In the genomic region with DNA sequence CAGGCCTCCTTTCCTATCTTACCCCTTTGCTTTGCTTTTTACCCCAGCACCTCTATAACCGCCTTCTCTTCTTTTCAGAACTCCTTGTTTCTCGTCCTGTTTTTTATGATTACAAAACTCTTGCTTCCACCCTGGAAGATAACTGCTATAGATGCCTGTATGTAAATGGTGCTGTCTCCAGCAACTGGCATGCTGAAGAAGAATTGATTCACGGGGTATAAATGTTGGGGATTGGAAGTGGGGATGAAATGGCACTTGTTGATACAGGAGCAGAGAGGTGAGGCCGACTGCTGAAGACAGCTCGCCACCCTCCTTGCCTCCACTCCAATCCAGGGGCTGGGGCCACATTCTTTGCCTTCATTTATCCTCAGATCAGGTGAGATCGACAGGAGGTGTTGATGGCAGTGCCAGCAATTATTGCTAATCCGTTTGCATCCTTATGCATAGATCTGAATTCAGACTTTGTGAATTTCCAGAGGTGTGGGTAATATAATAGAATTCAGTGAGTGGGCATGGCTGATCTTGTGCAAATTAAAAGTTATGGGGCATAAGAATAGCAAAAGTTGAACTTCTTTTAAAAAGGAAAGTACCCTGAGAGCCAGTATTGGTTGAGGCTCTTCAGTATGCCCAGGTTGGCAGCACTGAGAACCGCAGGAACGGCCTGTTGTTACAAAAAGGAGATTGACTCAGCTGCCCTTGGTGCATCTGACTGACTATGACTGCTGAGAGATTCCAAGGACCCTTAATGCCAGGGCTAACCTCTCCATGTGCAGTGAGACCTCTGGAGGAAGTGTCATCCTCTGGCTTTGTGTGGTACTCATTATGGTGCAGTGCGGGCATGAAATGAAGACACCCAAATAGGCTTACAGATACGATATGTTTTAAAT, we compare ENCODE assay signal across 8 cellular contexts. TPM values are rescaled to one million over a fixed set of nuclear protein-coding genes. Genes with fewer than 3 reads are reported as not detected.
DNase-seq lines count a peak whose midpoint lies in the region; TF ChIP-seq lines count a peak whose summit lies in the region.

No MANE protein-coding gene starts in this region.

- H3K4me2 ChIP-seq in trophoblast cell (ENCODE audit: low read length), result peak overlapping the region; percentile 42

- H3K9ac ChIP-seq in HUES6 (ENCODE audit: low read length) (peak overlapping the region; percentile 96), trophoblast cell (ENCODE audit: low read length) (no peak overlapping the region)

- H3K79me1 ChIP-seq in trophoblast cell (ENCODE audit: low read length), result peaks cover 12% of the 10 kb centered on the region

- no CpG with 5 or more reads among the region's 11 CpGs for WGBS in trophoblast cell (ENCODE audit: extremely low coverage, insufficient coverage, insufficient read length)

- peaks cover 5 to 22% (median 17%) of the 10 kb centered on the region in 7 donors for H3K9me3 Mint-ChIP-seq in CD14-positive monocyte

- H4K12ac ChIP-seq in trophoblast cell (ENCODE audit: low read depth, low read length), result no peak overlapping the region

- H2BK12ac ChIP-seq in trophoblast cell (ENCODE audit: low read length), result peak overlapping the region; percentile 36

- no peak overlapping the region for H4K8ac ChIP-seq in trophoblast cell (ENCODE audit: low read depth, low read length)

- H3K36me3 ChIP-seq in HUES6 (ENCODE audit: control insufficient read depth, insufficient read depth, low read length) (peaks cover 45% of the 10 kb centered on the region; the same call in 1 of the 2 replicates), trophoblast cell (ENCODE audit: control insufficient read depth in 1 of 2, insufficient read depth in 2 of 2, low read length in 2 of 2) (peaks cover 5 to 9% of the 10 kb centered on the region in 2 experiments)

- H3K27me3 Mint-ChIP-seq in CD14-positive monocyte (ENCODE audit: low read depth in 3 of 3), result peaks cover 0 to 23% (median 13%) of the 10 kb centered on the region in 3 donors

- peak overlapping the region; percentile 99 to 100 (median 100) for H3K27ac Mint-ChIP-seq in CD14-positive monocyte

- H3K27me3 ChIP-seq in HUES6 (ENCODE audit: control insufficient read depth, insufficient read depth, low read length) (no peaks in the 10 kb centered on the region), trophoblast cell (ENCODE audit: insufficient read depth, low read length) (no peaks in the 10 kb centered on the region)

- intact Hi-C loops in CD14-positive monocyte (cut with micrococcal nuclease), result no loop called here

- H3K9me3 ChIP-seq in HUES6 (ENCODE audit: control insufficient read depth, insufficient read depth, low read depth, low read length) (no peaks in the 10 kb centered on the region), trophoblast cell (ENCODE audit: insufficient read depth, low read depth, low read length) (no peaks in the 10 kb centered on the region)

- peaks cover 72 to 81% of the 10 kb centered on the region in 2 donors for H3K36me3 Mint-ChIP-seq in CD14-positive monocyte

- H2BK5ac ChIP-seq in trophoblast cell (ENCODE audit: low read depth, low read length, poor library complexity), result peak overlapping the region; percentile 27

- peaks cover 33% of the 10 kb centered on the region for H3K79me2 ChIP-seq in trophoblast cell (ENCODE audit: control insufficient read depth, insufficient read depth, low read length, poor library complexity)

- no peak overlapping the region for H3K27ac ChIP-seq in HUES6 (ENCODE audit: low read depth, low read length)
- H3K27ac ChIP-seq in trophoblast cell (ENCODE audit: low read depth, low read length), result peak overlapping the region; percentile 76

- H3K23ac ChIP-seq in trophoblast cell (ENCODE audit: low read length), result no peak overlapping the region

- H4K91ac ChIP-seq in trophoblast cell (ENCODE audit: low read depth, low read length), result no peak overlapping the region

- DNase-seq in CD14-positive monocyte (ENCODE audit: low spot score) (peak; percentile 47), fibroblast of pulmonary artery (ENCODE audit: low read depth) (peak; percentile 85), trophoblast cell (peak; percentile 59 to 79), D341Med (ENCODE audit: low spot score) (no peak), NCI-H774 (lab: John Stamatoyannopoulos, UW) (no peak), mucosa of gallbladder (ENCODE audit: low spot score) (no peak)
- DNase-seq in activated CD8-positive, alpha-beta memory T cell treated with anti-CD3 and anti-CD28 coated beads for 24 hours, result peak; percentile 72

- H3K4ac ChIP-seq in trophoblast cell (ENCODE audit: low read depth, low read length), result peak overlapping the region; percentile 76

- peaks cover 59% of the 10 kb centered on the region for H3K4me1 Mint-ChIP-seq in CD14-positive monocyte

- peak overlapping the region; percentile 77; the same call in 1 of the 2 replicates for H3K4me3 ChIP-seq in HUES6 (ENCODE audit: low read depth, low read length)
- peak overlapping the region; percentile 96 for H3K4me3 ChIP-seq in fibroblast of pulmonary artery (replicated peaks; ENCODE audit: low read depth, low read length)
- H3K4me3 ChIP-seq in trophoblast cell (ENCODE audit: low read depth, low read length), result no peak overlapping the region

- peak overlapping the region; percentile 99 to 100 for H3K4me3 Mint-ChIP-seq in CD14-positive monocyte

- peak overlapping the region; percentile 45 for H2BK120ac ChIP-seq in trophoblast cell (ENCODE audit: insufficient read depth, low read length, poor library complexity)

- no peak overlapping the region for H3K18ac ChIP-seq in trophoblast cell (ENCODE audit: low read length)

- no peak overlapping the region for H3K14ac ChIP-seq in trophoblast cell (ENCODE audit: low read length)

- no peak overlapping the region for H2AK5ac ChIP-seq in trophoblast cell (ENCODE audit: low read length)

- no peak overlapping the region for H2AFZ ChIP-seq in trophoblast cell (ENCODE audit: insufficient read depth, low read length, poor library complexity)

- no peak for TF ChIP-seq CTCF in CD14-positive monocyte (IDR thresholded peaks at IDR 0.05)
- TF ChIP-seq CTCF in fibroblast of pulmonary artery (IDR thresholded peaks at IDR 0.05; ENCODE audit: low read length, missing control alignments), result no peak

- H3K4me1 ChIP-seq in HUES6 (ENCODE audit: control insufficient read depth, insufficient read depth, low read length), result peaks cover 47% of the 10 kb centered on the region
- H3K4me1 ChIP-seq in trophoblast cell (ENCODE audit: control insufficient read depth in 1 of 2, insufficient read depth in 2 of 2, low read length in 2 of 2), result peaks cover 22 to 36% of the 10 kb centered on the region in 2 experiments

RNA-seq across cellular contexts. Expression of gene NEAT1, which starts 5.3 kb away (rescaled TPM):
- polyA plus RNA-seq in CD14-positive monocyte, result 1 to 10 TPM in 1 of 2 donors, under 1 TPM in 1; 0.90 to 1.3 TPM
- 11.1 and 12.7 TPM in 2 replicates for polyA plus RNA-seq in trophoblast cell (2013)
- 1,012 TPM for total RNA-seq in mucosa of gallbladder

RNA-seq across cellular contexts. Expression of gene FRMD8, which starts 41.5 kb away (rescaled TPM):
- polyA plus RNA-seq in CD14-positive monocyte, result 10 to 100 TPM; 33.7 to 41.2 TPM
- polyA plus RNA-seq in trophoblast cell (2013), result 21.2 and 22.9 TPM in 2 replicates
- 40.8 TPM for total RNA-seq in mucosa of gallbladder

RNA-seq across cellular contexts. Expression of gene SLC25A45, which starts 45.5 kb away (rescaled TPM):
- 1 to 10 TPM; 3.7 to 4.1 TPM for polyA plus RNA-seq in CD14-positive monocyte
- polyA plus RNA-seq in trophoblast cell (2013), result 0.93 and 1.1 TPM in 2 replicates
- total RNA-seq in mucosa of gallbladder, result 7.1 TPM

Comparison
In these comparisons a context has a peak if more than half of its experiments do, and no peak if none do; other contexts are left out.
1. DNase-seq: peak in CD14-positive monocyte (single experiment), activated CD8-positive, alpha-beta memory T cell treated with anti-CD3 and anti-CD28 coated beads for 24 hours (single experiment), fibroblast of pulmonary artery (single experiment) and trophoblast cell (2 of 2); none in D341Med (single experiment), NCI-H774 (single experiment) and mucosa of gallbladder (single experiment).